In the genomic region with DNA sequence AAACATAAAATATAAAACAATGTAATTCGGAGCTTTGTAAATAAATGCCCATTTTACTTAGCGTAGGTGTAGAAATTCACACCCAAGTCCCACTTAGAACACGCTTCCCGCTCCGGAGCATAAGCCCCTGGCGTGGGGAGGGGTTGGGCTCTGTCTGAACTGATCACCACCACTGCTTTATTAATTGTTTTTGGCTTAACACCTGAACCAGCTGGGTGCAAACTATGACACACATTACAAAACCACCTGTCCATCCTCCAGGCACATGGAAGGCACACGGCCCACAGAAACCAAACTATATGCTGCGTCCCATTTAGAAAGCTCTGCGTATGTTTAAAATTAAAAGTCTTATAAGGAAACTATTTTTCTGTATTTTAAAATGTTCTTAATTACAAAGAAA, we compare ENCODE assay signal across 17 cellular contexts. TPM values are rescaled to one million over a fixed set of nuclear protein-coding genes. Genes with fewer than 3 reads are reported as not detected.
DNase-seq lines count a peak whose midpoint lies in the region; FAIRE-seq and TF ChIP-seq lines count a peak whose summit lies in the region.
"Had no signal": no experiment of that assay in that cellular context is flagged by ENCODE, and none has a peak within 500 bp of the region (broad histone marks: within the 10 kb centered on the region; RNA-seq: fewer than 3 reads in every experiment).

No MANE protein-coding gene starts in this region.

- 84% methylated on average over 9 of the region's 9 CpGs; no CpG with 5 or more reads in 1 of the 2 experiments for WGBS in H1 (ENCODE audit: extremely low coverage in 1 of 2, insufficient coverage in 1 of 2, insufficient read length in 1 of 2, insufficient replicate concordance in 2 of 2, low coverage in 1 of 2, low lambda C conversion rate in 2 of 2, missing lambda C conversion rate in 1 of 2), 2 experiments
- WGBS in trophoblast cell (ENCODE audit: extremely low coverage, insufficient coverage, insufficient read length) = no CpG with 5 or more reads among the region's 9 CpGs
- WGBS in ovary, 3 donors = 91 to 94% (median 94%) methylated on average over 9 of the region's 9 CpGs

- H2BK20ac ChIP-seq in H1 (ENCODE audit: low read length) = no peak overlapping the region

- no peaks in the 10 kb centered on the region for H3K27me3 Mint-ChIP-seq in activated naive CD4-positive, alpha-beta T cell treated with anti-CD3 and anti-CD28 coated beads, Interleukin-2, amount 50 U/mL, for 24 hours
- peaks cover 0 to 9% of the 10 kb centered on the region in 2 donors for H3K27me3 Mint-ChIP-seq in CD8-positive, alpha-beta memory T cell
- no peaks in the 10 kb centered on the region for H3K27me3 Mint-ChIP-seq in activated CD4-positive, alpha-beta T cell treated with anti-CD3 and anti-CD28 coated beads, Interleukin-2, amount 10 ng/mL, durations not matched to agents 7 days and 5 days
- H3K27me3 Mint-ChIP-seq: memory B cell had no signal

- TF ChIP-seq RAD21 in H1 (IDR thresholded peaks at IDR 0.05 in 1 of 2, conservative IDR thresholded peaks at IDR 0.05 in 1 of 2; ENCODE audit: low read depth in 2 of 2, low read length in 2 of 2) = no peak

- no peak overlapping the region for H3K14ac ChIP-seq in H1 (ENCODE audit: insufficient read length)
- H3K14ac ChIP-seq in trophoblast cell (ENCODE audit: low read length) = no peak overlapping the region

- H3K18ac ChIP-seq in H1 (ENCODE audit: extremely low read depth, low read length) (no peak overlapping the region), trophoblast cell (ENCODE audit: low read length) (no peak overlapping the region)

- intact Hi-C loops in ovary (cut with DNase I) = no loop called here

- H4K12ac ChIP-seq in trophoblast cell (ENCODE audit: low read depth, low read length) = no peak overlapping the region

- peaks cover 84% of the 10 kb centered on the region for H3K4me1 ChIP-seq in CD8-positive, alpha-beta memory T cell (ENCODE audit: insufficient read depth, low read length)
- H3K4me1 ChIP-seq in H1 (replicated peaks in 1 of 4; ENCODE audit: control insufficient read depth in 3 of 4, insufficient read depth in 4 of 4, low read length in 3 of 4) (peaks cover under 1 to 15% (median 11%) of the 10 kb centered on the region in 4 experiments), trophoblast cell (ENCODE audit: control insufficient read depth in 1 of 2, insufficient read depth in 2 of 2, low read length in 2 of 2) (peaks cover 41 to 45% of the 10 kb centered on the region in 2 experiments), ovary (ENCODE audit: insufficient read depth) (peaks cover 6% of the 10 kb centered on the region)

- no peak overlapping the region for H4K5ac ChIP-seq in H1 (ENCODE audit: insufficient read length, low read depth, low read length)

- H2AK5ac ChIP-seq in H1 (ENCODE audit: low read depth, low read length) (no peak overlapping the region), trophoblast cell (ENCODE audit: low read length) (no peak overlapping the region)

- H2BK120ac ChIP-seq in H1 (replicated peaks; ENCODE audit: low read depth, low read length) (no peak overlapping the region), trophoblast cell (ENCODE audit: insufficient read depth, low read length, poor library complexity) (no peak overlapping the region)

- H3K56ac ChIP-seq in H1 (replicated peaks; ENCODE audit: insufficient read length, low read depth, low read length) = no peak overlapping the region

- no peak overlapping the region for H3K9ac ChIP-seq in H1 (replicated peaks in 1 of 4; ENCODE audit: extremely low read depth in 1 of 4, low read depth in 3 of 4, low read length in 3 of 4)
- H3K9ac ChIP-seq in trophoblast cell (ENCODE audit: low read length) = no peak overlapping the region

- peaks cover 1 to 8% of the 10 kb centered on the region in 2 experiments for H4K20me1 ChIP-seq in H1 (replicated peaks in 1 of 2; ENCODE audit: control insufficient read depth in 1 of 2, insufficient read depth in 2 of 2, low read length in 2 of 2)

- H3K4ac ChIP-seq in H1 (replicated peaks; ENCODE audit: insufficient read length, low read depth, low read length) (no peak overlapping the region), trophoblast cell (ENCODE audit: low read depth, low read length) (no peak overlapping the region)

- no peak overlapping the region for H4K8ac ChIP-seq in H1 (ENCODE audit: extremely low read depth, insufficient read depth, low read length)
- H4K8ac ChIP-seq in trophoblast cell (ENCODE audit: low read depth, low read length) = no peak overlapping the region

- H3K4me2 ChIP-seq in H1 (ENCODE audit: insufficient read depth in 1 of 2, low read depth in 2 of 2, low read length in 2 of 2) (no peak overlapping the region), trophoblast cell (ENCODE audit: low read length) (no peak overlapping the region)

- H3K4me1 Mint-ChIP-seq in activated naive CD4-positive, alpha-beta T cell treated with anti-CD3 and anti-CD28 coated beads, Interleukin-2, amount 50 U/mL, for 24 hours = peaks cover 75% of the 10 kb centered on the region
- peaks cover 69 to 85% (median 69%) of the 10 kb centered on the region in 3 donors for H3K4me1 Mint-ChIP-seq in CD8-positive, alpha-beta memory T cell
- peaks cover 53% of the 10 kb centered on the region for H3K4me1 Mint-ChIP-seq in activated CD4-positive, alpha-beta T cell treated with anti-CD3 and anti-CD28 coated beads, Interleukin-2, amount 10 ng/mL, durations not matched to agents 7 days and 5 days

- H3K23ac ChIP-seq in H1 (ENCODE audit: insufficient read length) = no peak overlapping the region
- H3K23ac ChIP-seq in trophoblast cell (ENCODE audit: low read length) = no peak overlapping the region

- H3K36me3 ChIP-seq in CD8-positive, alpha-beta memory T cell (ENCODE audit: insufficient read depth, low read length) = peaks cover 21% of the 10 kb centered on the region
- no peaks in the 10 kb centered on the region for H3K36me3 ChIP-seq in H1 (ENCODE audit: control insufficient read depth in 2 of 4, insufficient read depth in 4 of 4, low read length in 3 of 4)
- peaks cover 2 to 3% of the 10 kb centered on the region in 2 experiments for H3K36me3 ChIP-seq in trophoblast cell (ENCODE audit: control insufficient read depth in 1 of 2, insufficient read depth in 2 of 2, low read length in 2 of 2)
- H3K36me3 ChIP-seq in ovary = no peaks in the 10 kb centered on the region
- H3K36me3 ChIP-seq: HAP-1 had no signal

- TF ChIP-seq CTCF in H1 (IDR thresholded peaks at IDR 0.05; ENCODE audit: control extremely low read depth in 1 of 3, insufficient read depth in 1 of 3, low read depth in 1 of 3, low read length in 3 of 3) = no peak
- no peak for TF ChIP-seq CTCF in ovary (IDR thresholded peaks at IDR 0.05)

- H3K27ac ChIP-seq in CD8-positive, alpha-beta memory T cell (ENCODE audit: low read depth, low read length) = no peak overlapping the region
- H3K27ac ChIP-seq in H1 (ENCODE audit: low read depth, low read length) (no peak overlapping the region), trophoblast cell (ENCODE audit: low read depth, low read length) (peak overlapping the region; percentile 21), ovary (no peak overlapping the region)

- H2AFZ ChIP-seq in H1 (ENCODE audit: low read length) (no peak overlapping the region), trophoblast cell (ENCODE audit: insufficient read depth, low read length, poor library complexity) (no peak overlapping the region)

- H3K27me3 ChIP-seq in CD8-positive, alpha-beta memory T cell (ENCODE audit: insufficient read depth, low read length, poor library complexity, severe bottlenecking) = no peaks in the 10 kb centered on the region
- H3K27me3 ChIP-seq in H1 (replicated peaks in 1 of 4; ENCODE audit: control insufficient read depth in 3 of 4, extremely low read depth in 1 of 4, insufficient read depth in 3 of 4, low read length in 3 of 4) (no peaks in the 10 kb centered on the region), trophoblast cell (ENCODE audit: insufficient read depth, low read length) (no peaks in the 10 kb centered on the region), ovary (no peaks in the 10 kb centered on the region)
- H3K27me3 ChIP-seq: heart left ventricle had no signal

- TF ChIP-seq EP300 in H1 (IDR thresholded peaks at IDR 0.05; ENCODE audit: borderline replicate concordance in 1 of 2, low read depth in 2 of 2, low read length in 2 of 2) (no peak), ovary (IDR thresholded peaks at IDR 0.05) (no peak)

- POLR2A ChIA-PET in CD8-positive, alpha-beta memory T cell (lab: Charles Lee) = no interaction called here
- POLR2A ChIA-PET in H1 (lab: Charles Lee; ENCODE audit: partially characterized antibody) = interaction anchor here (1.1 kb wide), 1 partner anchor 13 kb away, joined by 3 read pairs; no protein-coding TSS in a partner anchor
- POLR2A ChIA-PET in activated CD4-positive, alpha-beta T cell treated with anti-CD3 and anti-CD28 coated beads, Interleukin-2, amount 10 ng/mL, durations not matched to agents 7 days and 5 days (lab: Charles Lee) = no interaction called here

- H3K36me3 Mint-ChIP-seq in activated naive CD4-positive, alpha-beta T cell treated with anti-CD3 and anti-CD28 coated beads, Interleukin-2, amount 50 U/mL, for 24 hours = peaks cover 5% of the 10 kb centered on the region
- peaks cover 0 to 61% (median 7%) of the 10 kb centered on the region in 3 donors for H3K36me3 Mint-ChIP-seq in CD8-positive, alpha-beta memory T cell
- H3K36me3 Mint-ChIP-seq in activated CD4-positive, alpha-beta T cell treated with anti-CD3 and anti-CD28 coated beads, Interleukin-2, amount 10 ng/mL, durations not matched to agents 7 days and 5 days (ENCODE audit: low read depth) = peaks cover 52% of the 10 kb centered on the region

- H3K4me3 ChIP-seq in CD8-positive, alpha-beta memory T cell (ENCODE audit: low read length) = no peak overlapping the region
- H3K4me3 ChIP-seq in H1 (ENCODE audit: extremely low read depth in 1 of 4, insufficient read depth in 2 of 4, low read depth in 3 of 4, low read length in 4 of 4) = no peak overlapping the region
- no peak overlapping the region for H3K4me3 ChIP-seq in trophoblast cell (ENCODE audit: low read depth, low read length)
- H3K4me3 ChIP-seq in ovary = no peak overlapping the region
- H3K4me3 ChIP-seq: HAP-1, heart left ventricle had no signal

- no peak overlapping the region for H2BK15ac ChIP-seq in H1 (ENCODE audit: low read length)

- H4K91ac ChIP-seq in H1 (replicated peaks; ENCODE audit: insufficient read length, low read length) = no peak overlapping the region
- H4K91ac ChIP-seq in trophoblast cell (ENCODE audit: low read depth, low read length) = peak overlapping the region; percentile 26

- H3K9me3 Mint-ChIP-seq in activated naive CD4-positive, alpha-beta T cell treated with anti-CD3 and anti-CD28 coated beads, Interleukin-2, amount 50 U/mL, for 24 hours = no peaks in the 10 kb centered on the region
- H3K9me3 Mint-ChIP-seq in CD8-positive, alpha-beta memory T cell = peaks cover 0 to 2% (median 0%) of the 10 kb centered on the region in 5 donors
- H3K9me3 Mint-ChIP-seq in activated CD4-positive, alpha-beta T cell treated with anti-CD3 and anti-CD28 coated beads, Interleukin-2, amount 10 ng/mL, durations not matched to agents 7 days and 5 days = no peaks in the 10 kb centered on the region
- H3K9me3 Mint-ChIP-seq: memory B cell, nephron had no signal

- no peak overlapping the region for H2BK5ac ChIP-seq in H1 (ENCODE audit: low read depth, low read length)
- no peak overlapping the region for H2BK5ac ChIP-seq in trophoblast cell (ENCODE audit: low read depth, low read length, poor library complexity)

- no peaks in the 10 kb centered on the region for H3K9me3 ChIP-seq in CD8-positive, alpha-beta memory T cell (ENCODE audit: low read length)
- H3K9me3 ChIP-seq in H1 (ENCODE audit: insufficient read depth in 2 of 2, low read depth in 1 of 2, low read length in 1 of 2) (peaks cover 0 to 6% of the 10 kb centered on the region in 2 experiments; a peak in 1 of 4 replicates), trophoblast cell (ENCODE audit: insufficient read depth, low read depth, low read length) (peaks cover 4% of the 10 kb centered on the region), ovary (no peaks in the 10 kb centered on the region)
- H3K9me3 ChIP-seq: heart left ventricle had no signal

- TF ChIP-seq POLR2A in H1 (IDR thresholded peaks at IDR 0.05; ENCODE audit: control extremely low read depth in 1 of 2, low read depth in 2 of 2, low read length in 2 of 2) (no peak), ovary (IDR thresholded peaks at IDR 0.05) (no peak)

- no peak for FAIRE-seq in H1 (lab: Jason Lieb, UNC)

- no peaks in the 10 kb centered on the region; the same call in 1 of the 2 replicates for H3K23me2 ChIP-seq in H1 (ENCODE audit: low read depth, low read length)

- H3K79me2 ChIP-seq in H1 (ENCODE audit: control insufficient read depth in 1 of 2, insufficient read depth in 2 of 2, low read length in 2 of 2) (peaks cover 0 to 49% of the 10 kb centered on the region in 2 experiments; a peak in 3 of 4 replicates), trophoblast cell (ENCODE audit: control insufficient read depth, insufficient read depth, low read length, poor library complexity) (peaks cover 2% of the 10 kb centered on the region)

- CTCF ChIA-PET in CD8-positive, alpha-beta memory T cell (lab: Charles Lee) = no interaction called here
- CTCF ChIA-PET in H1 (lab: Charles Lee; ENCODE audit: partially characterized antibody) = interaction anchor here (1.2 to 1.6 kb wide), 2 partner anchors 10 to 16 kb away, joined by 5 read pairs; no protein-coding TSS in a partner anchor
- CTCF ChIA-PET in activated CD4-positive, alpha-beta T cell treated with anti-CD3 and anti-CD28 coated beads, Interleukin-2, amount 10 ng/mL, durations not matched to agents 7 days and 5 days (lab: Charles Lee) = interaction anchor here (0.5 kb wide), 1 partner anchor 60 kb away, joined by 3 read pairs; no protein-coding TSS in a partner anchor

- H3K79me1 ChIP-seq in H1 (ENCODE audit: low read depth, low read length) = peaks cover 10% of the 10 kb centered on the region
- H3K79me1 ChIP-seq in trophoblast cell (ENCODE audit: low read length) = peaks cover 14% of the 10 kb centered on the region

- H2BK12ac ChIP-seq in H1 (ENCODE audit: low read depth, low read length) (no peak overlapping the region), trophoblast cell (ENCODE audit: low read length) (no peak overlapping the region)

- DNase-seq in activated naive CD4-positive, alpha-beta T cell (lab: John Stamatoyannopoulos, UW) = no peak
- DNase-seq in CD8-positive, alpha-beta memory T cell = no peak
- DNase-seq in H1 (ENCODE audit: low read depth in 1 of 2, low spot score in 2 of 2) (no peak), trophoblast cell (no peak), ovary (no peak), GF-D8 (lab: John Stamatoyannopoulos, UW) (no peak)
- DNase-seq in activated CD4-positive, alpha-beta T cell treated with anti-CD3 and anti-CD28 coated beads, Interleukin-2, amount 10 ng/mL, durations not matched to agents 7 days and 5 days = no peak
- DNase-seq: NCI-H1436, NCI-H526 treated with DMSO at 0.1 percent for 48 hours, RPMI8226, T-helper 9 cell had no signal

- H3K27ac Mint-ChIP-seq in activated naive CD4-positive, alpha-beta T cell treated with anti-CD3 and anti-CD28 coated beads, Interleukin-2, amount 50 U/mL, for 24 hours = peak overlapping the region; percentile 46
- H3K27ac Mint-ChIP-seq in CD8-positive, alpha-beta memory T cell = peak overlapping the region in 7 of 8 donors; percentile 39 to 95 (median 68)
- no peak overlapping the region for H3K27ac Mint-ChIP-seq in activated CD4-positive, alpha-beta T cell treated with anti-CD3 and anti-CD28 coated beads, Interleukin-2, amount 10 ng/mL, durations not matched to agents 7 days and 5 days
- H3K27ac Mint-ChIP-seq: memory B cell had no signal

- no peak overlapping the region for H3K4me3 Mint-ChIP-seq in activated naive CD4-positive, alpha-beta T cell treated with anti-CD3 and anti-CD28 coated beads, Interleukin-2, amount 50 U/mL, for 24 hours
- peak overlapping the region; percentile 19 to 44 (median 30) for H3K4me3 Mint-ChIP-seq in CD8-positive, alpha-beta memory T cell
- H3K4me3 Mint-ChIP-seq in activated CD4-positive, alpha-beta T cell treated with anti-CD3 and anti-CD28 coated beads, Interleukin-2, amount 10 ng/mL, durations not matched to agents 7 days and 5 days = no peak overlapping the region
- H3K4me3 Mint-ChIP-seq: memory B cell, nephron, WTC11 had no signal

RNA-seq across cellular contexts. Expression of a gene that starts 25.9 kb away (rescaled TPM):
- total RNA-seq in CD8-positive, alpha-beta memory T cell = 10 to 100 TPM; 26.4 to 27.1 TPM
- polyA plus RNA-seq in CD8-positive, alpha-beta memory T cell = 123 TPM
- 21.9 TPM in 2 replicates for total RNA-seq in H1 (2021; fragmentation: NEBNext Ultra II Directional; extraction: Animal tissue kit (Norgen Biotek cat#: 25700))
- polyA plus RNA-seq in H1 (2011; rRNA removed) (7.5 and 11.0 TPM in 2 replicates), ovary (1 to 10 TPM; 6.8 to 9.8 TPM)
- polyA plus RNA-seq in H1 (2011; cell fraction: cytosol; rRNA removed) = 12.9 TPM
- polyA plus RNA-seq in H1 (2011; cell fraction: nucleus; rRNA removed) = 15.0 TPM
- 11.8 to 14.5 TPM (median 13.4 TPM) in 4 replicates for polyA plus RNA-seq in H1 (2012, experiment 1 of 2)
- 7.7 TPM for polyA plus RNA-seq in H1 (2012, experiment 2 of 2)
- 11.2 TPM for polyA plus RNA-seq in H1 (2013, experiment 1 of 2)
- 11.4 TPM for polyA plus RNA-seq in H1 (2013, experiment 2 of 2)
- polyA minus RNA-seq in H1 (2011; rRNA and poly(A)+ RNA removed) = 10.6 and 10.8 TPM in 2 replicates
- 11.4 TPM for polyA minus RNA-seq in H1 (2011; cell fraction: cytosol; rRNA and poly(A)+ RNA removed)
- 6.9 TPM for polyA minus RNA-seq in H1 (2011; cell fraction: nucleus; rRNA and poly(A)+ RNA removed)
- 12.8 and 13.0 TPM in 2 replicates for polyA plus RNA-seq in trophoblast cell (2013)
- 10 to 100 TPM in 3 of 7 donors, 1 to 10 TPM in 4; 5.4 to 16.9 (median 9.4) TPM for total RNA-seq in ovary
- total RNA-seq in activated CD4-positive, alpha-beta T cell treated with anti-CD3 and anti-CD28 coated beads, Interleukin-2, amount 10 ng/mL, durations not matched to agents 7 days and 5 days = 100 to 1,000 TPM; 114 to 115 TPM

Comparison
In these comparisons a context has a peak if more than half of its experiments do, and no peak if none do; other contexts are left out.
1. H3K4me3 Mint-ChIP-seq: peak in CD8-positive, alpha-beta memory T cell (7 of 7); none in activated naive CD4-positive, alpha-beta T cell treated with anti-CD3 and anti-CD28 coated beads, Interleukin-2, amount 50 U/mL, for 24 hours (single experiment) and activated CD4-positive, alpha-beta T cell treated with anti-CD3 and anti-CD28 coated beads, Interleukin-2, amount 10 ng/mL, durations not matched to agents 7 days and 5 days (single experiment).